In genomic region chr1:45490623-45491463, GRCh38 we compare ENCODE assay signal across 8 cellular contexts. TPM values are rescaled to one million over a fixed set of nuclear protein-coding genes. Genes with fewer than 3 reads are reported as not detected.
DNase-seq lines count a peak whose midpoint lies in the region; ATAC-seq, FAIRE-seq and TF ChIP-seq lines count a peak whose summit lies in the region.

TSS of gene TESK2 (minus strand) at chr1:45491163. CDS start at chr1:45457785, 33,378 bp downstream.

- H3K27ac ChIP-seq in H9 (ENCODE audit: insufficient read length, low read depth, low read length) (no peak within 1 kb of the TSS), RWPE1 (peak within 1 kb of the TSS; percentile 82), neural cell (ENCODE audit: low read length) (no peak within 1 kb of the TSS)

- peaks cover 5% of the 10 kb centered on the region in 2 experiments for H3K4me1 Mint-ChIP-seq in H9
- no peaks in the 10 kb centered on the region for H3K4me1 Mint-ChIP-seq in stimulated activated naive CD8-positive, alpha-beta T cell treated with anti-CD3 and anti-CD28 coated beads, Interleukin-15, amount 100 ng/mL, for 72 hours

- no peak for TF ChIP-seq CTCF in H9 (conservative IDR thresholded peaks at IDR 0.05)
- 0 out of 2 replicates have a peak, but pooled peaks have one; percentile 14 for TF ChIP-seq CTCF in Loucy (conservative IDR thresholded peaks at IDR 0.05; ENCODE audit: low read length)
- no peak for TF ChIP-seq CTCF in RWPE1 (conservative IDR thresholded peaks at IDR 0.05; ENCODE audit: low read depth)
- TF ChIP-seq CTCF in foreskin fibroblast (IDR thresholded peaks at IDR 0.05; ENCODE audit: low read depth, low read length): no peak
- peak; percentile 47 for TF ChIP-seq CTCF in neural cell (IDR thresholded peaks at IDR 0.05; ENCODE audit: poor library complexity, severe bottlenecking)

- no peak within 1 kb of the TSS for H2BK15ac ChIP-seq in H9 (ENCODE audit: low read depth, low read length)

- no peak within 1 kb of the TSS for H2BK20ac ChIP-seq in H9 (ENCODE audit: low read depth, low read length, poor library complexity, severe bottlenecking)

- H3T11ph ChIP-seq in H9 (ENCODE audit: low read length): no peak within 1 kb of the TSS

- no peak within 1 kb of the TSS for H4K91ac ChIP-seq in H9 (ENCODE audit: insufficient read length, low read depth, low read length)

- H2BK12ac ChIP-seq in H9 (ENCODE audit: insufficient read length, low read depth, low read length): no peak within 1 kb of the TSS

- ATAC-seq in stimulated activated naive CD8-positive, alpha-beta T cell treated with anti-CD3 and anti-CD28 coated beads, Interleukin-15, amount 100 ng/mL, for 72 hours: peak; percentile 93

- H3K79me2 ChIP-seq in H9 (ENCODE audit: insufficient read depth, low read length): no peaks in the 10 kb centered on the region
- H3K79me2 ChIP-seq in Loucy (ENCODE audit: insufficient read depth, low read length): peaks cover 16% of the 10 kb centered on the region
- H3K79me2 ChIP-seq in neural cell (replicated peaks; ENCODE audit: insufficient read depth, low read length): no peaks in the 10 kb centered on the region

- peaks cover 10% of the 10 kb centered on the region for H3K23me2 ChIP-seq in H9 (ENCODE audit: insufficient read length, low read depth, low read length, poor library complexity, severe bottlenecking)

- TF ChIP-seq RAD21 in neural cell (conservative IDR thresholded peaks at IDR 0.05): peak; percentile 47

- DNase-seq in H9: peak; percentile 100
- peak; percentile 99 for DNase-seq in RWPE1 (ENCODE audit: low spot score)
- peak; percentile 95 for DNase-seq in activated effector memory CD4-positive, alpha-beta T cell treated with Interleukin-2 at 50 U/mL for 16 hours
- peak; percentile 98 to 99 for DNase-seq in foreskin fibroblast
- DNase-seq in stimulated activated naive CD8-positive, alpha-beta T cell treated with anti-CD3 and anti-CD28 coated beads, Interleukin-15, amount 100 ng/mL, for 72 hours: peak; percentile 97 to 99

- H3K27me3 ChIP-seq in H9 (ENCODE audit: insufficient read depth, low read length) (no peaks in the 10 kb centered on the region), Loucy (ENCODE audit: insufficient read depth, low read length, poor library complexity, severe bottlenecking) (no peaks in the 10 kb centered on the region), neural cell (ENCODE audit: insufficient read depth, low read depth, low read length) (peaks cover 27% of the 10 kb centered on the region)

- H3K4me3 ChIP-seq in Loucy (ENCODE audit: low read length, poor library complexity, severe bottlenecking) (peak within 1 kb of the TSS; percentile 83), foreskin fibroblast (ENCODE audit: low read depth in 1 of 2, low read length in 2 of 2) (peak within 1 kb of the TSS; percentile 62 to 83), neural cell (ENCODE audit: low read length) (peak within 1 kb of the TSS; percentile 77)

- no peak within 1 kb of the TSS for H2BK120ac ChIP-seq in H9 (ENCODE audit: low read depth, low read length, poor library complexity, severe bottlenecking)

- no peak within 1 kb of the TSS for H4K8ac ChIP-seq in H9 (replicated peaks; ENCODE audit: insufficient read length, low read depth, low read length)

- H3K9me3 Mint-ChIP-seq in H9: no peaks in the 10 kb centered on the region
- no peaks in the 10 kb centered on the region for H3K9me3 Mint-ChIP-seq in stimulated activated naive CD8-positive, alpha-beta T cell treated with anti-CD3 and anti-CD28 coated beads, Interleukin-15, amount 100 ng/mL, for 72 hours

- no peaks in the 10 kb centered on the region for H3K79me1 ChIP-seq in H9 (ENCODE audit: insufficient read depth, low read depth, low read length, poor library complexity, severe bottlenecking)

- H3K4me1 ChIP-seq in H9 (ENCODE audit: insufficient read depth, low read length): no peaks in the 10 kb centered on the region
- H3K4me1 ChIP-seq in Loucy (ENCODE audit: insufficient read depth, low read length, poor library complexity, severe bottlenecking): peaks cover 24% of the 10 kb centered on the region

- H3K9me3 ChIP-seq in H9 (ENCODE audit: control insufficient read depth, low read depth, low read length) (no peaks in the 10 kb centered on the region), Loucy (ENCODE audit: insufficient read depth, low read depth, low read length) (no peaks in the 10 kb centered on the region), neural cell (ENCODE audit: low read length) (no peaks in the 10 kb centered on the region)

- H3K56ac ChIP-seq in H9 (ENCODE audit: insufficient read length, low read depth, low read length): no peak within 1 kb of the TSS

- H3K36me3 Mint-ChIP-seq in H9 (ENCODE audit: insufficient read depth in 1 of 3, low read depth in 3 of 3): no peaks in the 10 kb centered on the region

- H4K20me1 ChIP-seq in H9 (ENCODE audit: control insufficient read depth, insufficient read depth, insufficient read length) (no peaks in the 10 kb centered on the region), Loucy (ENCODE audit: insufficient read depth, low read length, poor library complexity, severe bottlenecking) (no peaks in the 10 kb centered on the region), neural cell (ENCODE audit: insufficient read depth) (no peaks in the 10 kb centered on the region)

- FAIRE-seq in G401.6 (lab: Jason Lieb, UNC): peak; percentile 100

- no peak within 1 kb of the TSS for H2AK5ac ChIP-seq in H9 (ENCODE audit: insufficient read length, low read length)

- no peak within 1 kb of the TSS for H2AFZ ChIP-seq in H9 (ENCODE audit: low read length)
- peak within 1 kb of the TSS; percentile 81 for H2AFZ ChIP-seq in Loucy (ENCODE audit: low read length)
- peak within 1 kb of the TSS; percentile 57 for H2AFZ ChIP-seq in neural cell (ENCODE audit: low read depth, low read length)

- peak within 1 kb of the TSS; percentile 51; the same call in 1 of the 2 replicates for H3K14ac ChIP-seq in H9 (ENCODE audit: insufficient read depth, low read length)

- no peak within 1 kb of the TSS for H3K18ac ChIP-seq in H9 (ENCODE audit: insufficient read length, low read depth, low read length)

- TF ChIP-seq EP300 in neural cell (conservative IDR thresholded peaks at IDR 0.05; ENCODE audit: poor library complexity, severe bottlenecking): peak; percentile 23

- H3F3A ChIP-seq in Loucy (ENCODE audit: low read depth) (no peaks in the 10 kb centered on the region), neural cell (ENCODE audit: insufficient read depth, low read length, poor library complexity, severe bottlenecking) (no peaks in the 10 kb centered on the region)

- H3K36me3 ChIP-seq in Loucy (ENCODE audit: insufficient read depth, low read length) (no peaks in the 10 kb centered on the region), neural cell (ENCODE audit: insufficient read depth, low read length) (no peaks in the 10 kb centered on the region)

- WGBS in H9 (ENCODE audit: extremely low coverage, insufficient read length, low lambda C conversion rate): no CpG with 5 or more reads among the region's 64 CpGs

- H3K9ac ChIP-seq in H9 (ENCODE audit: extremely low read depth, insufficient read length, low read length) (peak within 1 kb of the TSS; percentile 74), Loucy (ENCODE audit: low read depth, low read length, poor library complexity, severe bottlenecking) (peak within 1 kb of the TSS; percentile 83), neural cell (ENCODE audit: low read length) (peak within 1 kb of the TSS; percentile 58)

- H2BK5ac ChIP-seq in H9 (ENCODE audit: insufficient read length, low read length): no peak within 1 kb of the TSS

- no peak within 1 kb of the TSS for H4K5ac ChIP-seq in H9 (ENCODE audit: insufficient read length, low read depth, low read length)

- CTCF ChIA-PET in RWPE1 (lab: Yijun Ruan, JAX): interaction anchor here (0.6 to 6.9 kb wide), 5 partner anchors 130 to 684 kb away, joined by 3 to 60 read pairs (median 3); partner anchors contain the start of genes DYNLT4 and HPDL

- peaks cover 3% of the 10 kb centered on the region for H3K27me3 Mint-ChIP-seq in H9 (ENCODE audit: low read depth)
- H3K27me3 Mint-ChIP-seq in stimulated activated naive CD8-positive, alpha-beta T cell treated with anti-CD3 and anti-CD28 coated beads, Interleukin-15, amount 100 ng/mL, for 72 hours: no peaks in the 10 kb centered on the region

- peak within 1 kb of the TSS in 1 of 3 experiments; percentile 31; a peak in 1 of 7 replicates for H3K27ac Mint-ChIP-seq in H9
- no peak within 1 kb of the TSS for H3K27ac Mint-ChIP-seq in stimulated activated naive CD8-positive, alpha-beta T cell treated with anti-CD3 and anti-CD28 coated beads, Interleukin-15, amount 100 ng/mL, for 72 hours

- H3K4me2 ChIP-seq in H9 (ENCODE audit: insufficient read depth, insufficient read length, low read length) (peak within 1 kb of the TSS; percentile 95), Loucy (ENCODE audit: low read depth, low read length, poor library complexity, severe bottlenecking) (peak within 1 kb of the TSS; percentile 94), neural cell (ENCODE audit: low read length) (peak within 1 kb of the TSS; percentile 54)

- POLR2A ChIA-PET in RWPE1 (lab: Yijun Ruan, JAX; ENCODE audit: low non-redundant PET): interaction anchor here (0.6 to 1.2 kb wide), 3 partner anchors 30 to 188 kb away, joined by 3 to 4 read pairs (median 3); partner anchors contain the start of gene PRDX1

- no peak within 1 kb of the TSS for H3K4me3 Mint-ChIP-seq in H9
- no peak within 1 kb of the TSS for H3K4me3 Mint-ChIP-seq in stimulated activated naive CD8-positive, alpha-beta T cell treated with anti-CD3 and anti-CD28 coated beads, Interleukin-15, amount 100 ng/mL, for 72 hours

- H3K23ac ChIP-seq in H9 (ENCODE audit: insufficient read length, low read depth, low read length): no peak within 1 kb of the TSS

- no peak within 1 kb of the TSS for H3K4ac ChIP-seq in H9 (ENCODE audit: low read depth, low read length)

- H3K9me2 ChIP-seq in Loucy (replicated peaks; ENCODE audit: low read depth, low read length) (no peaks in the 10 kb centered on the region), neural cell (ENCODE audit: insufficient read depth, low read length) (no peaks in the 10 kb centered on the region)

TF ChIP-seq in neural cell, 6 proteins besides CTCF, POLR2A, EP300 and RAD21 (continues in another document):
- TF ChIP-seq EZH2 (IDR thresholded peaks at IDR 0.05; ENCODE audit: borderline replicate concordance, insufficient read depth, low read length, poor library complexity, severe bottlenecking): no peak

RNA-seq across cellular contexts. Expression of gene TESK2, which starts in this region (rescaled TPM):
- total RNA-seq in H9 (2021): 6.2 and 7.2 TPM in 2 replicates
- 0.50 and 0.51 TPM in 2 replicates for polyA plus RNA-seq in neural cell
- 0.35 and 0.49 TPM in 2 replicates for polyA minus RNA-seq in neural cell

Comparison
In these comparisons a context has a peak if more than half of its experiments do, and no peak if none do; other contexts are left out.
1. CTCF ChIP-seq: peak in Loucy (single experiment) and neural cell (single experiment); none in H9 (single experiment), RWPE1 (single experiment) and foreskin fibroblast (single experiment).
2. Peak in every context shown above with its lines, with median percentiles within 50 percentile points of each other: DNase-seq, H3K4me2 ChIP-seq, H3K9ac ChIP-seq and H3K4me3 ChIP-seq.